In genomic region chr13:28636677-28637317, GRCh38 we compare ENCODE assay signal across 8 cellular contexts. TPM values are rescaled to one million over a fixed set of nuclear protein-coding genes. Genes with fewer than 3 reads are reported as not detected.
DNase-seq lines count a peak whose midpoint lies in the region; ATAC-seq, FAIRE-seq and TF ChIP-seq lines count a peak whose summit lies in the region.

No MANE protein-coding gene starts in this region.

- no peak overlapping the region for H3K27ac Mint-ChIP-seq in Calu3 (ENCODE audit: unreplicated experiment)
- H3K27ac Mint-ChIP-seq in astrocyte (ENCODE audit: unreplicated experiment): peak overlapping the region; percentile 80

- 39% methylated on average over 10 of the region's 10 CpGs for WGBS in hepatocyte (ENCODE audit: low lambda C conversion rate, missing lambda C conversion rate)
- WGBS in smooth muscle cell (ENCODE audit: low lambda C conversion rate): 45% methylated on average over 10 of the region's 10 CpGs

- H3K36me3 Mint-ChIP-seq in Calu3 (ENCODE audit: insufficient read depth, unreplicated experiment) (no peaks in the 10 kb centered on the region), astrocyte (ENCODE audit: low read depth, unreplicated experiment) (no peaks in the 10 kb centered on the region)

- H3K27ac ChIP-seq in SJSA1 (peak overlapping the region; percentile 22; the same call in 1 of the 2 replicates), astrocyte (ENCODE audit: low read depth, low read length) (no peak overlapping the region), hepatocyte (no peak overlapping the region), smooth muscle cell (ENCODE audit: low read depth) (peak overlapping the region; percentile 67)

- CTCF ChIA-PET in Calu3 (lab: Charles Lee): no interaction called here

- no peaks in the 10 kb centered on the region for H3K27me3 Mint-ChIP-seq in Calu3 (ENCODE audit: unreplicated experiment)
- no peaks in the 10 kb centered on the region for H3K27me3 Mint-ChIP-seq in astrocyte (ENCODE audit: low read depth, unreplicated experiment)

- H3K4me1 ChIP-seq in Loucy (ENCODE audit: insufficient read depth, low read length, poor library complexity, severe bottlenecking) (peaks cover 19% of the 10 kb centered on the region), SJSA1 (replicated peaks) (peaks cover 13% of the 10 kb centered on the region), astrocyte (ENCODE audit: insufficient read depth, low read length) (peaks cover 8% of the 10 kb centered on the region), hepatocyte (ENCODE audit: insufficient read depth) (no peaks in the 10 kb centered on the region), smooth muscle cell (ENCODE audit: low read depth) (peaks cover 27% of the 10 kb centered on the region)

- H3K4me1 Mint-ChIP-seq in Calu3 (ENCODE audit: low read depth, unreplicated experiment): no peaks in the 10 kb centered on the region
- H3K4me1 Mint-ChIP-seq in astrocyte (ENCODE audit: low read depth, unreplicated experiment): peaks cover 11% of the 10 kb centered on the region

- peak overlapping the region; percentile 53 for H3K4me2 ChIP-seq in Loucy (ENCODE audit: low read depth, low read length, poor library complexity, severe bottlenecking)
- H3K4me2 ChIP-seq in astrocyte (ENCODE audit: low read length): peak overlapping the region; percentile 50
- no peak overlapping the region for H3K4me2 ChIP-seq in hepatocyte
- peak overlapping the region; percentile 53 for H3K4me2 ChIP-seq in smooth muscle cell

- H3F3A ChIP-seq in Loucy (ENCODE audit: low read depth) (no peaks in the 10 kb centered on the region), smooth muscle cell (ENCODE audit: low read depth) (peaks cover 13% of the 10 kb centered on the region)

- H3K9ac ChIP-seq in Loucy (ENCODE audit: low read depth, low read length, poor library complexity, severe bottlenecking): no peak overlapping the region
- H3K9ac ChIP-seq in astrocyte (ENCODE audit: low read length): peak overlapping the region; percentile 23
- H3K9ac ChIP-seq in smooth muscle cell (ENCODE audit: low read depth): no peak overlapping the region

- H4K20me1 ChIP-seq in Loucy (ENCODE audit: insufficient read depth, low read length, poor library complexity, severe bottlenecking) (no peaks in the 10 kb centered on the region), astrocyte (ENCODE audit: insufficient read depth, low read length) (no peaks in the 10 kb centered on the region), hepatocyte (ENCODE audit: insufficient read depth, poor library complexity, severe bottlenecking) (no peaks in the 10 kb centered on the region), smooth muscle cell (ENCODE audit: low read depth) (no peaks in the 10 kb centered on the region)

- H3K9me3 Mint-ChIP-seq in Calu3 (ENCODE audit: low read depth, unreplicated experiment) (no peaks in the 10 kb centered on the region), astrocyte (ENCODE audit: unreplicated experiment) (no peaks in the 10 kb centered on the region)

- H3K9me2 ChIP-seq in Loucy (replicated peaks; ENCODE audit: low read depth, low read length): no peaks in the 10 kb centered on the region
- no peaks in the 10 kb centered on the region for H3K9me2 ChIP-seq in hepatocyte (replicated peaks; ENCODE audit: insufficient read depth)

- H3K79me2 ChIP-seq in Loucy (ENCODE audit: insufficient read depth, low read length) (no peaks in the 10 kb centered on the region), astrocyte (ENCODE audit: insufficient read depth, low read length) (no peaks in the 10 kb centered on the region), hepatocyte (no peaks in the 10 kb centered on the region), smooth muscle cell (ENCODE audit: low read depth) (no peaks in the 10 kb centered on the region)

- peak; percentile 82 for FAIRE-seq in astrocyte (lab: Jason Lieb, UNC)

- H3K9me3 ChIP-seq in Loucy (ENCODE audit: insufficient read depth, low read depth, low read length) (no peaks in the 10 kb centered on the region), SJSA1 (replicated peaks) (no peaks in the 10 kb centered on the region), astrocyte (ENCODE audit: insufficient read depth, low read depth, low read length) (no peaks in the 10 kb centered on the region), hepatocyte (ENCODE audit: low read depth) (no peaks in the 10 kb centered on the region), smooth muscle cell (replicated peaks; ENCODE audit: low read depth) (no peaks in the 10 kb centered on the region)

- no peak overlapping the region for H3K4me3 Mint-ChIP-seq in Calu3 (ENCODE audit: low read depth, unreplicated experiment)
- peak overlapping the region; percentile 14 for H3K4me3 Mint-ChIP-seq in astrocyte (ENCODE audit: unreplicated experiment)

- BruUV-seq in Calu3 (replicated peaks; lab: Mats Ljungman, UMichigan): no TSS peak

- H3K4me3 ChIP-seq in Loucy (ENCODE audit: low read length, poor library complexity, severe bottlenecking): peak overlapping the region; percentile 42
- no peak overlapping the region for H3K4me3 ChIP-seq in SJSA1
- H3K4me3 ChIP-seq in astrocyte (ENCODE audit: insufficient read depth, low read depth, low read length): no peak overlapping the region
- no peak overlapping the region for H3K4me3 ChIP-seq in hepatocyte
- H3K4me3 ChIP-seq in smooth muscle cell: no peak overlapping the region

- no peak overlapping the region for H2AFZ ChIP-seq in Loucy (ENCODE audit: low read length)
- no peak overlapping the region for H2AFZ ChIP-seq in astrocyte (ENCODE audit: low read depth, low read length)
- no peak overlapping the region for H2AFZ ChIP-seq in hepatocyte
- no peak overlapping the region for H2AFZ ChIP-seq in smooth muscle cell (ENCODE audit: low read depth)

- intact Hi-C loops in Calu3 (cut with micrococcal nuclease; ENCODE audit: unreplicated experiment): loop anchor here (1.0 to 5.0 kb wide), 2 partner anchors 104 to 312 kb away; no protein-coding TSS in a partner anchor

- DNase-seq in Calu3 (peak; percentile 59), SJSA1 (ENCODE audit: low read depth in 1 of 2, low spot score in 2 of 2) (peak; percentile 54 to 60), astrocyte (ENCODE audit: low read depth) (peak; percentile 61), hepatocyte (ENCODE audit: low spot score) (peak; percentile 79), smooth muscle cell (lab: John Stamatoyannopoulos, UW; ENCODE audit: unreplicated experiment) (no peak)

- ATAC-seq in GM21447 (IDR thresholded peaks at IDR 0.05; ENCODE audit: unreplicated experiment) (peak; percentile 48), GM18519 (IDR thresholded peaks at IDR 0.05; ENCODE audit: low FRiP score, unreplicated experiment) (no peak)

- H3K27me3 ChIP-seq in Loucy (ENCODE audit: insufficient read depth, low read length, poor library complexity, severe bottlenecking): no peaks in the 10 kb centered on the region
- H3K27me3 ChIP-seq in SJSA1 (replicated peaks): no peaks in the 10 kb centered on the region
- no peaks in the 10 kb centered on the region for H3K27me3 ChIP-seq in astrocyte (ENCODE audit: insufficient read depth, low read length)
- no peaks in the 10 kb centered on the region for H3K27me3 ChIP-seq in hepatocyte
- no peaks in the 10 kb centered on the region for H3K27me3 ChIP-seq in smooth muscle cell (ENCODE audit: low read depth)

- TF ChIP-seq CTCF in Calu3 (IDR thresholded peaks at IDR 0.05; ENCODE audit: unreplicated experiment) (peak; percentile 58), Loucy (conservative IDR thresholded peaks at IDR 0.05; ENCODE audit: low read length) (peak; percentile 99), astrocyte (IDR thresholded peaks at IDR 0.05; ENCODE audit: insufficient read depth, low read depth, low read length) (peak; percentile 88), hepatocyte (IDR thresholded peaks at IDR 0.05; ENCODE audit: poor library complexity) (peak; percentile 76), smooth muscle cell (IDR thresholded peaks at IDR 0.05; ENCODE audit: borderline replicate concordance, insufficient read depth, poor library complexity, severe bottlenecking) (peak; percentile 76)

- no peaks in the 10 kb centered on the region for H3K36me3 ChIP-seq in Loucy (ENCODE audit: insufficient read depth, low read length)
- H3K36me3 ChIP-seq in SJSA1: no peaks in the 10 kb centered on the region
- no peaks in the 10 kb centered on the region for H3K36me3 ChIP-seq in astrocyte (ENCODE audit: insufficient read depth, low read length)
- H3K36me3 ChIP-seq in hepatocyte (replicated peaks; ENCODE audit: insufficient read depth, low read depth): no peaks in the 10 kb centered on the region
- no peaks in the 10 kb centered on the region for H3K36me3 ChIP-seq in smooth muscle cell (ENCODE audit: low read depth)

RNA-seq across cellular contexts. Expression of gene POMP, which starts 22.1 kb away (rescaled TPM):
- total RNA-seq in Calu3 (2022) (69.4 and 71.4 TPM in 2 replicates), astrocyte (125 and 131 TPM in 2 replicates), hepatocyte (88.1 and 96.6 TPM in 2 replicates), smooth muscle cell (128 and 134 TPM in 2 replicates)
- total RNA-seq in SJSA1 (2014; rRNA removed; shearing (Covaris generic)): 149 and 169 TPM in 2 replicates
- polyA plus RNA-seq in hepatocyte (198 and 203 TPM in 2 replicates), smooth muscle cell (245 and 265 TPM in 2 replicates)

Comparison
In these comparisons a context has a peak if more than half of its experiments do, and no peak if none do; other contexts are left out.
1. H3K27ac ChIP-seq: peak in SJSA1 (single experiment) and smooth muscle cell (single experiment); none in astrocyte (single experiment) and hepatocyte (single experiment).
2. Peak in every context shown above with its lines, with median percentiles within 50 percentile points of each other: CTCF ChIP-seq.